ENCODE assay signal across 12 cellular contexts in the genomic region with DNA sequence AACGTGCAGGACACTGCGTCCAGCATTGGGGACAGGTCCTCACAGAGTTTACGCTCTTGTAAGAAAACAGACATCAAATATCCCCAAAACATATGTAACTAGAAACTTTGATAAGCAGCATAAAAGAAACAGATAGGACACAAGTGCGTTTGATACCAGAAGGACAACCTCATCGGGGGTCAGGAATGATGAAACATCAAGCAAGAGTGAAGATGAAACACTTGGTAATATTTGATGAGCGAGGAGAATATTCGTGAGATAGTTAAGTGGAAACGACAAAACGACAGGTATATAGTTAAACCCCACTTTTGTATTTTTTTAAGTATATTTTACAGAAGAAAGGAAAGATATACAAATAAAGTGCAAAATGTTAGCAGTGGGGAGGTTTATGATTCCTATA. TPM values are rescaled to one million over a fixed set of nuclear protein-coding genes. Genes with fewer than 3 reads are reported as not detected.
DNase-seq lines count a peak whose midpoint lies in the region; ATAC-seq, FAIRE-seq and TF ChIP-seq lines count a peak whose summit lies in the region.
"Had no signal": no experiment of that assay in that cellular context is flagged by ENCODE, and none has a peak within 500 bp of the region (broad histone marks: within the 10 kb centered on the region; RNA-seq: fewer than 3 reads in every experiment).

No MANE protein-coding gene starts in this region.

- H3K9me3 ChIP-seq in Caco-2 (no peaks in the 10 kb centered on the region), K562 (replicated peaks; ENCODE audit: control insufficient read depth, insufficient read depth, low read depth, low read length) (no peaks in the 10 kb centered on the region), kidney (ENCODE audit: control insufficient read depth in 1 of 2, low read length in 2 of 2) (no peaks in the 10 kb centered on the region), testis (no peaks in the 10 kb centered on the region)

- no peaks in the 10 kb centered on the region for H3K79me2 ChIP-seq in K562 (ENCODE audit: control insufficient read depth, insufficient read depth, low read length)

- no peak overlapping the region for H3K9ac ChIP-seq in K562 (ENCODE audit: insufficient read depth in 1 of 2, low read depth in 2 of 2, low read length in 2 of 2)
- no peak overlapping the region for H3K9ac ChIP-seq in kidney (ENCODE audit: low read length in 2 of 2)
- H3K9ac ChIP-seq: BLaER1 had no signal

- WGBS in K562 (ENCODE audit: insufficient coverage, low coverage, missing lambda C conversion rate): 13% methylated on average over 9 of the region's 9 CpGs
- 82 to 86% methylated on average over 9 of the region's 9 CpGs for WGBS in testis, 2 donors

- FAIRE-seq in K562 (lab: Jason Lieb, UNC) (no peak), kidney (lab: Jason Lieb, UNC) (no peak)

- DNase-seq in Caco-2 (peak in 1 of 2 experiments; percentile 32), RWPE1 (ENCODE audit: low spot score) (no peak), K562 (ENCODE audit: extremely low read depth in 1 of 4, low spot score in 3 of 4) (no peak), kidney (peak; percentile 20), NCI-H1694 treated with DMSO at 0.1 percent for 48 hours (lab: John Stamatoyannopoulos, UW) (no peak), testis (no peak)
- DNase-seq: 8988T; AML-193; CD8-positive, alpha-beta memory T cell had no signal

- CTCF ChIA-PET in Caco-2 (lab: Charles Lee): no interaction called here
- CTCF ChIA-PET in RWPE1 (lab: Yijun Ruan, JAX): no interaction called here
- CTCF ChIA-PET in K562 (lab: Yijun Ruan, JAX; ENCODE audit: low intra/inter-chr PET ratio): no interaction called here

- H3K4me3 Mint-ChIP-seq in Caco-2 (ENCODE audit: unreplicated experiment): peak overlapping the region; percentile 11
- H3K4me3 Mint-ChIP-seq: CD8-positive, alpha-beta memory T cell had no signal

- H3K9me1 ChIP-seq in K562 (ENCODE audit: control insufficient read depth, insufficient read depth, low read length): no peaks in the 10 kb centered on the region

- ATAC-seq in K562 (no peak), HG03095 (IDR thresholded peaks at IDR 0.05; ENCODE audit: unreplicated experiment) (no peak)
- ATAC-seq: HCT116 had no signal

- H3K4me1 ChIP-seq in Caco-2 (peaks cover 44% of the 10 kb centered on the region), K562 (replicated peaks in 1 of 2; ENCODE audit: control insufficient read depth in 2 of 2, insufficient read depth in 2 of 2, low read length in 2 of 2) (no peaks in the 10 kb centered on the region), kidney (ENCODE audit: control insufficient read depth in 1 of 2, insufficient read depth in 1 of 2, low read depth in 1 of 2, low read length in 2 of 2) (no peaks in the 10 kb centered on the region), testis (no peaks in the 10 kb centered on the region)
- H3K4me1 ChIP-seq: BLaER1 had no signal

- H3K27me3 ChIP-seq in Caco-2 (replicated peaks; ENCODE audit: control insufficient read depth, insufficient read depth, low read length) (no peaks in the 10 kb centered on the region), K562 (ENCODE audit: control insufficient read depth in 2 of 2, insufficient read depth in 2 of 2, low read length in 2 of 2) (peaks cover 17 to 73% of the 10 kb centered on the region in 2 experiments), testis (no peaks in the 10 kb centered on the region)
- H3K27me3 ChIP-seq: BLaER1 had no signal

- peak overlapping the region; percentile 57 for H3K27ac Mint-ChIP-seq in Caco-2 (ENCODE audit: unreplicated experiment)
- H3K27ac Mint-ChIP-seq: CD8-positive, alpha-beta memory T cell had no signal

- peaks cover 83% of the 10 kb centered on the region for H3K36me3 Mint-ChIP-seq in Caco-2 (ENCODE audit: insufficient read depth, unreplicated experiment)
- H3K36me3 Mint-ChIP-seq: CD8-positive, alpha-beta memory T cell had no signal

- intact Hi-C loops in Caco-2 (cut with micrococcal nuclease; ENCODE audit: unreplicated experiment) (loop anchor here (2.0 kb wide), 1 partner anchor 45 kb away; no protein-coding TSS in a partner anchor), K562 (cut with micrococcal nuclease) (no loop called here), kidney (cut with DNase I) (no loop called here), testis (cut with DNase I; ENCODE audit: low total_unique reads) (no loop called here)

- TF ChIP-seq POLR2A in K562 (conservative IDR thresholded peaks at IDR 0.05): no peak
- no peak for TF ChIP-seq POLR2A in testis (IDR thresholded peaks at IDR 0.05)

- BruUV-seq in Caco-2 (replicated peaks; lab: Mats Ljungman, UMichigan) (no TSS peak), K562 (replicated peaks; lab: Mats Ljungman, UMichigan) (no TSS peak)

- TF ChIP-seq EP300 in K562 (IDR thresholded peaks at IDR 0.05; ENCODE audit: low read length): no peak

- TF ChIP-seq CTCF in Caco-2 (IDR thresholded peaks at IDR 0.05; ENCODE audit: insufficient read depth in 1 of 2, low read depth in 1 of 2, low read length in 1 of 2, severe bottlenecking in 1 of 2, unreplicated experiment in 1 of 2) (no peak), RWPE1 (conservative IDR thresholded peaks at IDR 0.05; ENCODE audit: low read depth) (no peak), K562 (IDR thresholded peaks at IDR 0.05 in 2 of 3, conservative IDR thresholded peaks at IDR 0.05 in 1 of 3; ENCODE audit: insufficient read depth in 2 of 3, low read depth in 1 of 3, low read length in 3 of 3) (no peak), kidney (IDR thresholded peaks at IDR 0.05; ENCODE audit: borderline replicate concordance, extremely low read depth, insufficient read depth) (no peak), testis (IDR thresholded peaks at IDR 0.05) (no peak)

- peaks cover 58% of the 10 kb centered on the region for H3K4me1 Mint-ChIP-seq in Caco-2 (ENCODE audit: low read depth, unreplicated experiment)
- H3K4me1 Mint-ChIP-seq: CD8-positive, alpha-beta memory T cell had no signal

- H3K9me3 Mint-ChIP-seq in Caco-2 (ENCODE audit: unreplicated experiment): no peaks in the 10 kb centered on the region
- H3K9me3 Mint-ChIP-seq: CD8-positive, alpha-beta memory T cell had no signal

- no peak for TF ChIP-seq RAD21 in K562 (CRISPR knock-in tag; conservative IDR thresholded peaks at IDR 0.05 in 1 of 2, IDR thresholded peaks at IDR 0.05 in 1 of 2)

- H3K36me3 ChIP-seq in Caco-2 (ENCODE audit: control insufficient read depth, insufficient read depth, low read length) (no peaks in the 10 kb centered on the region), K562 (ENCODE audit: control insufficient read depth, insufficient read depth, low read length) (no peaks in the 10 kb centered on the region), kidney (ENCODE audit: control insufficient read depth in 1 of 2, insufficient read depth in 2 of 2, low read length in 2 of 2) (no peaks in the 10 kb centered on the region), testis (ENCODE audit: low read depth, missing control alignments) (no peaks in the 10 kb centered on the region)

- H3K4me2 ChIP-seq in K562 (ENCODE audit: insufficient read depth, low read length): no peak overlapping the region
- H3K4me2 ChIP-seq: BLaER1 had no signal

- H2AFZ ChIP-seq in K562 (ENCODE audit: low read depth, low read length): no peak overlapping the region

- no peaks in the 10 kb centered on the region for H3K27me3 Mint-ChIP-seq in Caco-2 (ENCODE audit: insufficient read depth, unreplicated experiment)

- H3K4me3 ChIP-seq in Caco-2 (ENCODE audit: low read depth, low read length) (no peak overlapping the region), K562 (no peak overlapping the region), kidney (ENCODE audit: low read length in 2 of 2) (no peak overlapping the region), testis (no peak overlapping the region)
- H3K4me3 ChIP-seq: BLaER1 had no signal

- in situ Hi-C loops in K562 (cut with MboI): no loop called here

- H3K27ac ChIP-seq in RWPE1 (peak overlapping the region; percentile 100), K562 (ENCODE audit: extremely low read depth, low read depth, low read length) (no peak overlapping the region), kidney (ENCODE audit: low read depth in 2 of 2, low read length in 2 of 2) (no peak overlapping the region), testis (no peak overlapping the region)
- H3K27ac ChIP-seq: BLaER1 had no signal

- POLR2A ChIA-PET in Caco-2 (lab: Charles Lee): no interaction called here
- POLR2A ChIA-PET in RWPE1 (lab: Yijun Ruan, JAX; ENCODE audit: low non-redundant PET): no interaction called here
- POLR2A ChIA-PET in K562 (lab: Yijun Ruan, JAX): no interaction called here

- H4K20me1 ChIP-seq in K562 (replicated peaks; ENCODE audit: control insufficient read depth, insufficient read depth, low read length): no peaks in the 10 kb centered on the region; the same call in 1 of the 2 replicates

RNA-seq across cellular contexts. Expression of a gene that starts 55.9 kb away (rescaled TPM):
- total RNA-seq in Caco-2 (2022) (68.4 and 76.7 TPM in 2 replicates), K562 (2014; rRNA removed) (0.04 TPM in 1 of 2 replicates, not detected in the other), K562 (2014; rRNA removed; fragmentation: Illumina TruSeq; extraction: Trizol) (0.06 TPM in 1 of 2 replicates, not detected in the other), K562 (2015; rRNA removed; fragmentation: Illumina TruSeq; extraction: Trizol) (not detected in 2 replicates), K562 (2021) (0.27 and 0.34 TPM in 2 replicates), kidney (26.8 TPM), testis (10 to 100 TPM; 22.9 to 26.0 TPM)
- 1.4 and 2.2 TPM in 2 replicates for total RNA-seq in K562 (2011; cell fraction: chromatin; rRNA removed; ENCODE audit: low replicate concordance)
- total RNA-seq in K562 (2011; cell fraction: nucleolus; rRNA removed): 0.92 and 2.7 TPM in 2 replicates
- 0.51 and 1.5 TPM in 2 replicates for total RNA-seq in K562 (2011; cell fraction: nucleoplasm; rRNA removed)
- polyA plus RNA-seq in K562 (2011; rRNA removed) (0.31 and 0.35 TPM in 2 replicates), K562 (2014; fragmentation: Illumina TruSeq; extraction: Trizol) (0.11 and 0.39 TPM in 2 replicates), K562 (2014; fragmentation: Nextera tagmentation; extraction: Ambion mirVana) (not detected), K562 (2014; rRNA removed) (0.08 TPM in 1 of 2 replicates, not detected in the other), kidney (ENCODE audit: insufficient read depth, low read depth, low replicate concordance) (10.2 TPM), testis (ENCODE audit: insufficient read depth, low read depth, low replicate concordance) (23.0 TPM)
- 0.44 and 0.51 TPM in 2 replicates for polyA plus RNA-seq in K562 (2011; cell fraction: cytosol; rRNA removed)
- polyA plus RNA-seq in K562 (2011; cell fraction: nucleus; rRNA removed): 0.20 and 0.70 TPM in 2 replicates
- 0.25 and 0.60 TPM in 2 replicates for polyA plus RNA-seq in K562 (2012)
- 0.63 and 0.66 TPM in 2 replicates for polyA minus RNA-seq in K562 (2011; rRNA and poly(A)+ RNA removed)
- polyA minus RNA-seq in K562 (2011; cell fraction: cytosol; rRNA and poly(A)+ RNA removed): 3.7 TPM in 1 of 2 replicates, not detected in the other
- not detected in 2 replicates for polyA minus RNA-seq in K562 (2011; cell fraction: nucleus; rRNA and poly(A)+ RNA removed)
